10 cellular contexts compared by ENCODE assay signal in the genomic region with DNA sequence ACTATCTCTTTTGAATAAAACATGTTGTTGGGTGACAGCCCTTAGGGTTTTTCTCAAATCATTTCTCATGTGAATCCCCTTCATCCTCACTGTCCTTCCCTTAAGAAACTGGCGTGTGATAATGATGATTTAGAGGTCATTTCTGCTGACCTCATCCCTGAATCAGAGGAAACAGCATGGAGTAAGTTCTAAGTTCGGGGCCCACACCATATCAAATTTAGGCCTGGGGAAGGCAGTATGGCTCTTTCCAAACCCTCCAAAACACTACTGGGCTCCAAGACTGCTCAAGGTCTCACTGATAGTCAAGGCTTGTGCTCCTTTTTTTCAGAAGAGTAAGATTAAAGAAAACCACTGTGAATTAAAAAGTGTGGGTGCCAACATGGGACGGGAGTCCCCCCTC. TPM values are rescaled to one million over a fixed set of nuclear protein-coding genes. Genes with fewer than 3 reads are reported as not detected.
DNase-seq lines count a peak whose midpoint lies in the region; ATAC-seq and TF ChIP-seq lines count a peak whose summit lies in the region.
"Had no signal": no experiment of that assay in that cellular context is flagged by ENCODE, and none has a peak within 500 bp of the region (broad histone marks: within the 10 kb centered on the region; RNA-seq: fewer than 3 reads in every experiment).

No MANE protein-coding gene starts in this region.

- H3K27me3 ChIP-seq in right atrium auricular region (no peaks in the 10 kb centered on the region), muscle layer of colon (ENCODE audit: control insufficient read depth in 1 of 2, insufficient read depth in 2 of 2, low read length in 2 of 2) (no peaks in the 10 kb centered on the region), aorta (ENCODE audit: control insufficient read depth in 1 of 2, insufficient read depth in 2 of 2, low read length in 1 of 2) (no peaks in the 10 kb centered on the region)
- H3K27me3 ChIP-seq: SJSA1 had no signal

- ATAC-seq in left ventricle myocardium superior (no peak), aorta (ENCODE audit: low FRiP score) (no peak), GM18870 (IDR thresholded peaks at IDR 0.05; ENCODE audit: unreplicated experiment) (no peak)
- ATAC-seq: esophagus mucosa had no signal

- H3K27ac Mint-ChIP-seq in brain = peak overlapping the region in 3 of 5 experiments; percentile 74 to 83 (median 74)

- no peaks in the 10 kb centered on the region for H3K36me3 Mint-ChIP-seq in brain

- peaks cover 46% of the 10 kb centered on the region for H3K4me1 Mint-ChIP-seq in brain

- no peak overlapping the region for H3K9ac ChIP-seq in muscle layer of colon (ENCODE audit: low read length)

- no peak for TF ChIP-seq CTCF in right atrium auricular region (IDR thresholded peaks at IDR 0.05)
- TF ChIP-seq CTCF in brain (conservative IDR thresholded peaks at IDR 0.05) = no peak

- H3K4me3 ChIP-seq in right atrium auricular region (peak overlapping the region; percentile 80 to 82), muscle layer of colon (ENCODE audit: low read depth in 1 of 2, low read length in 2 of 2) (peak overlapping the region; percentile 84 to 88), aorta (ENCODE audit: low read length in 2 of 2) (no peak overlapping the region)

- H3K9me3 ChIP-seq in right atrium auricular region (no peaks in the 10 kb centered on the region), muscle layer of colon (ENCODE audit: low read length) (no peaks in the 10 kb centered on the region), aorta (ENCODE audit: control insufficient read depth, low read length) (no peaks in the 10 kb centered on the region)
- H3K9me3 ChIP-seq: SJSA1 had no signal

- peak overlapping the region; percentile 96 to 99 (median 97) for H3K4me3 Mint-ChIP-seq in brain

- H3K36me3 ChIP-seq in right atrium auricular region (no peaks in the 10 kb centered on the region), muscle layer of colon (ENCODE audit: insufficient read depth, low read length) (peaks cover 8% of the 10 kb centered on the region), aorta (ENCODE audit: control insufficient read depth in 1 of 2, insufficient read depth in 2 of 2, low read length in 1 of 2) (no peaks in the 10 kb centered on the region)
- H3K36me3 ChIP-seq: SJSA1 had no signal

- H3K9me3 Mint-ChIP-seq in brain = no peaks in the 10 kb centered on the region

- WGBS in aorta, 2 donors = 55 to 60% methylated on average over 3 of the region's 3 CpGs

- peaks cover 14% of the 10 kb centered on the region for H3K27me3 Mint-ChIP-seq in brain

- H3K27ac ChIP-seq in right atrium auricular region (peak overlapping the region; percentile 92 to 96), muscle layer of colon (ENCODE audit: low read depth, low read length) (peak overlapping the region; percentile 97), aorta (ENCODE audit: low read depth in 1 of 2, low read length in 2 of 2) (peak overlapping the region; percentile 80 to 90)
- H3K27ac ChIP-seq: SJSA1 had no signal

- intact Hi-C loops in left ventricle myocardium superior (cut with micrococcal nuclease) (no loop called here), aorta (cut with DNase I) (loop anchor here in 1 of 2 donors (2.0 to 5.0 kb wide), 2 partner anchors 19 to 75 kb away; a partner anchor contains a TSS)

- no peak for DNase-seq in right atrium auricular region (ENCODE audit: low spot score)
- no peak for DNase-seq in left ventricle myocardium superior
- no peak for DNase-seq in aorta
- no peak for DNase-seq in effector CD8-positive, alpha-beta T cell (lab: John Stamatoyannopoulos, UW)
- DNase-seq in stimulated activated CD4-positive, alpha-beta T cell treated with anti-CD3 and anti-CD28 coated beads, Interleukin-4, amount 100 ng/mL, for 1 hour = no peak

- H3K4me1 ChIP-seq in right atrium auricular region (peaks cover 0 to 43% of the 10 kb centered on the region in 2 donors), muscle layer of colon (ENCODE audit: insufficient read depth, low read length) (peaks cover 38% of the 10 kb centered on the region), aorta (ENCODE audit: control insufficient read depth in 1 of 2, insufficient read depth in 2 of 2, low read length in 2 of 2) (peaks cover 3% of the 10 kb centered on the region in 2 donors)

RNA-seq across cellular contexts. Expression of a gene that starts 0.9 kb away (rescaled TPM):
- total RNA-seq in right atrium auricular region (10 to 100 TPM; 24.6 to 48.1 TPM), left ventricle myocardium superior (15.2 TPM), aorta (10 to 100 TPM; 45.3 to 47.6 TPM)
- polyA plus RNA-seq in brain (ENCODE audit: insufficient read depth, low read depth, low replicate concordance) (6.3 TPM), aorta (10 to 100 TPM; 33.7 to 38.2 TPM)

RNA-seq across cellular contexts. Expression of a gene that starts 18.9 kb away (rescaled TPM):
- total RNA-seq in right atrium auricular region (10 to 100 TPM; 34.6 to 40.0 TPM), left ventricle myocardium superior (43.5 TPM), aorta (10 to 100 TPM; 58.9 to 66.4 TPM)
- polyA plus RNA-seq in brain (ENCODE audit: insufficient read depth, low read depth, low replicate concordance) (54.9 TPM), aorta (10 to 100 TPM; 17.3 to 21.3 TPM)

Comparison
In these comparisons a context has a peak if more than half of its experiments do, and no peak if none do; other contexts are left out.
1. H3K4me3 ChIP-seq: peak in right atrium auricular region (2 of 2) and muscle layer of colon (2 of 2); none in aorta (0 of 2).
2. Peak in every context shown above with its lines, with median percentiles within 50 percentile points of each other: H3K27ac ChIP-seq.